In genomic region chr12:131928765-131929529, GRCh38 we compare ENCODE assay signal across 1 cellular context.
A peak's percentile ranks its signal among the peaks of the same experiment; 100 is the strongest.
TF ChIP-seq lines count a peak whose summit lies in the region.

Gene PUS1 (plus strand): TSS chr12:131929276. CDS start chr12:131929723, 447 bp downstream.

TF ChIP-seq in SK-N-SH, 30 proteins besides CTCF, POLR2A, EP300 and RAD21 (continued from another document):
- TF ChIP-seq, protein P1, sequence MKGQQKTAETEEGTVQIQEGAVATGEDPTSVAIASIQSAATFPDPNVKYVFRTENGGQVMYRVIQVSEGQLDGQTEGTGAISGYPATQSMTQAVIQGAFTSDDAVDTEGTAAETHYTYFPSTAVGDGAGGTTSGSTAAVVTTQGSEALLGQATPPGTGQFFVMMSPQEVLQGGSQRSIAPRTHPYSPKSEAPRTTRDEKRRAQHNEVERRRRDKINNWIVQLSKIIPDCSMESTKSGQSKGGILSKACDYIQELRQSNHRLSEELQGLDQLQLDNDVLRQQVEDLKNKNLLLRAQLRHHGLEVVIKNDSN (IDR thresholded peaks at IDR 0.05; ENCODE audit: borderline replicate concordance, low read depth), result peak; percentile 93
- TF ChIP-seq SMC3 (IDR thresholded peaks at IDR 0.05; ENCODE audit: low read depth, low read length) (no peak), TCF12 (IDR thresholded peaks at IDR 0.05) (no peak; the same call in 1 of the 2 replicates), POLR2AphosphoS5 (IDR thresholded peaks at IDR 0.05; ENCODE audit: low read depth, low read length) (peak; percentile 61), ZBTB33 (IDR thresholded peaks at IDR 0.05; ENCODE audit: borderline replicate concordance, low read depth) (0 out of 2 replicates have a peak, but pooled peaks have one; percentile 31), MEF2A (IDR thresholded peaks at IDR 0.05; ENCODE audit: borderline replicate concordance, low read depth) (no peak), FOSL2 (IDR thresholded peaks at IDR 0.05; ENCODE audit: borderline replicate concordance, low read depth) (no peak)
- TF ChIP-seq, protein P2, sequence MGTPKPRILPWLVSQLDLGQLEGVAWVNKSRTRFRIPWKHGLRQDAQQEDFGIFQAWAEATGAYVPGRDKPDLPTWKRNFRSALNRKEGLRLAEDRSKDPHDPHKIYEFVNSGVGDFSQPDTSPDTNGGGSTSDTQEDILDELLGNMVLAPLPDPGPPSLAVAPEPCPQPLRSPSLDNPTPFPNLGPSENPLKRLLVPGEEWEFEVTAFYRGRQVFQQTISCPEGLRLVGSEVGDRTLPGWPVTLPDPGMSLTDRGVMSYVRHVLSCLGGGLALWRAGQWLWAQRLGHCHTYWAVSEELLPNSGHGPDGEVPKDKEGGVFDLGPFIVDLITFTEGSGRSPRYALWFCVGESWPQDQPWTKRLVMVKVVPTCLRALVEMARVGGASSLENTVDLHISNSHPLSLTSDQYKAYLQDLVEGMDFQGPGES (IDR thresholded peaks at IDR 0.05; ENCODE audit: low read depth, low read length), result no peak
TF ChIP-seq in SK-N-SH: peak in this region for 13.
